In genomic region chr13:100588350-100589177, GRCh38 we compare ENCODE assay signal across 1 cellular context.
TF ChIP-seq lines count a peak whose summit lies in the region.

GGACT (minus strand) TSS chr13:100588789; CDS start chr13:100532591, 56,198 bp downstream.

TF ChIP-seq in HEK293, 187 proteins besides CTCF, POLR2A, EP300 and RAD21 (continued from another document and continues in another):
- no peak for TF ChIP-seq ZNF221 (tag by site-specific recombination; IDR thresholded peaks at IDR 0.05; ENCODE audit: borderline replicate concordance)
- TF ChIP-seq ZNF843 (tag by site-specific recombination; IDR thresholded peaks at IDR 0.05), result no peak
- 0 out of 2 replicates have a peak, but pooled peaks have one; percentile 29 for TF ChIP-seq ZFP69B (tag by site-specific recombination; IDR thresholded peaks at IDR 0.05)
- no peak for TF ChIP-seq SCRT2 (tag by site-specific recombination; IDR thresholded peaks at IDR 0.05)
- peak; percentile 60; the same call in 1 of the 2 replicates for TF ChIP-seq ZNF561 (tag by site-specific recombination; IDR thresholded peaks at IDR 0.05; ENCODE audit: borderline replicate concordance)
- no peak for TF ChIP-seq ZNF423 (tag by site-specific recombination; IDR thresholded peaks at IDR 0.05)
- TF ChIP-seq ZNF585B (tag by site-specific recombination; IDR thresholded peaks at IDR 0.05), result no peak
- TF ChIP-seq ZNF335 (tag by site-specific recombination; conservative IDR thresholded peaks at IDR 0.05), result peak; percentile 68
- TF ChIP-seq ZNF707 (tag by site-specific recombination; IDR thresholded peaks at IDR 0.05), result no peak
- 0 out of 2 replicates have a peak, but pooled peaks have one; percentile 27 for TF ChIP-seq ZNF514 (tag by site-specific recombination; IDR thresholded peaks at IDR 0.05)
- no peak for TF ChIP-seq ZNF544 (tag by site-specific recombination; IDR thresholded peaks at IDR 0.05)
- no peak for TF ChIP-seq YY1 (tag by site-specific recombination; IDR thresholded peaks at IDR 0.05)
- TF ChIP-seq ZNF18 (tag by site-specific recombination; IDR thresholded peaks at IDR 0.05), result no peak
- no peak for TF ChIP-seq ZNF426 (tag by site-specific recombination; IDR thresholded peaks at IDR 0.05)
- no peak for TF ChIP-seq SCRT1 (tag by site-specific recombination; IDR thresholded peaks at IDR 0.05; ENCODE audit: borderline replicate concordance)
- TF ChIP-seq KLF7 (tag by site-specific recombination; IDR thresholded peaks at IDR 0.05; ENCODE audit: borderline replicate concordance), result no peak
- TF ChIP-seq HOXD13 (CRISPR knock-in tag; IDR thresholded peaks at IDR 0.05; ENCODE audit: borderline replicate concordance), result no peak
- no peak for TF ChIP-seq ZNF223 (tag by site-specific recombination; IDR thresholded peaks at IDR 0.05)
- no peak for TF ChIP-seq ZNF112 (tag by site-specific recombination; IDR thresholded peaks at IDR 0.05)
- no peak for TF ChIP-seq ZNF239 (tag by site-specific recombination; IDR thresholded peaks at IDR 0.05)
- TF ChIP-seq BCL6B (tag by site-specific recombination; IDR thresholded peaks at IDR 0.05), result no peak
- TF ChIP-seq IKZF3 (tag by site-specific recombination; IDR thresholded peaks at IDR 0.05), result peak; percentile 44; the same call in 1 of the 2 replicates
- no peak for TF ChIP-seq ZNF747 (tag by site-specific recombination; IDR thresholded peaks at IDR 0.05)
- TF ChIP-seq ZNF654 (tag by site-specific recombination; IDR thresholded peaks at IDR 0.05; ENCODE audit: low read depth), result no peak
- no peak for TF ChIP-seq ZNF133 (tag by site-specific recombination; IDR thresholded peaks at IDR 0.05)
- TF ChIP-seq ZNF214 (tag by site-specific recombination; IDR thresholded peaks at IDR 0.05; ENCODE audit: borderline replicate concordance), result no peak
- TF ChIP-seq ZBTB26 (tag by site-specific recombination; optimal IDR thresholded peaks at IDR 0.05), result peak; percentile 59
- no peak for TF ChIP-seq ZNF548 (tag by site-specific recombination; IDR thresholded peaks at IDR 0.05)
- TF ChIP-seq ZSCAN30 (tag by site-specific recombination; IDR thresholded peaks at IDR 0.05), result peak; percentile 79
- TF ChIP-seq MEIS1 (CRISPR knock-in tag; IDR thresholded peaks at IDR 0.05; ENCODE audit: borderline replicate concordance), result no peak
- no peak for TF ChIP-seq TRIM28 (IDR thresholded peaks at IDR 0.05; ENCODE audit: borderline replicate concordance, low read length)
- TF ChIP-seq ZNF354C (tag by site-specific recombination; IDR thresholded peaks at IDR 0.05; ENCODE audit: borderline replicate concordance, low read depth), result no peak
- TF ChIP-seq ZNF830 (tag by site-specific recombination; IDR thresholded peaks at IDR 0.05; ENCODE audit: low read depth), result no peak
- no peak for TF ChIP-seq ZNF48 (tag by site-specific recombination; IDR thresholded peaks at IDR 0.05)
- no peak for TF ChIP-seq ZNF433 (tag by site-specific recombination; IDR thresholded peaks at IDR 0.05; ENCODE audit: low read depth)
- TF ChIP-seq REPIN1 (tag by site-specific recombination; IDR thresholded peaks at IDR 0.05; ENCODE audit: low read depth), result no peak
- TF ChIP-seq, protein P1, sequence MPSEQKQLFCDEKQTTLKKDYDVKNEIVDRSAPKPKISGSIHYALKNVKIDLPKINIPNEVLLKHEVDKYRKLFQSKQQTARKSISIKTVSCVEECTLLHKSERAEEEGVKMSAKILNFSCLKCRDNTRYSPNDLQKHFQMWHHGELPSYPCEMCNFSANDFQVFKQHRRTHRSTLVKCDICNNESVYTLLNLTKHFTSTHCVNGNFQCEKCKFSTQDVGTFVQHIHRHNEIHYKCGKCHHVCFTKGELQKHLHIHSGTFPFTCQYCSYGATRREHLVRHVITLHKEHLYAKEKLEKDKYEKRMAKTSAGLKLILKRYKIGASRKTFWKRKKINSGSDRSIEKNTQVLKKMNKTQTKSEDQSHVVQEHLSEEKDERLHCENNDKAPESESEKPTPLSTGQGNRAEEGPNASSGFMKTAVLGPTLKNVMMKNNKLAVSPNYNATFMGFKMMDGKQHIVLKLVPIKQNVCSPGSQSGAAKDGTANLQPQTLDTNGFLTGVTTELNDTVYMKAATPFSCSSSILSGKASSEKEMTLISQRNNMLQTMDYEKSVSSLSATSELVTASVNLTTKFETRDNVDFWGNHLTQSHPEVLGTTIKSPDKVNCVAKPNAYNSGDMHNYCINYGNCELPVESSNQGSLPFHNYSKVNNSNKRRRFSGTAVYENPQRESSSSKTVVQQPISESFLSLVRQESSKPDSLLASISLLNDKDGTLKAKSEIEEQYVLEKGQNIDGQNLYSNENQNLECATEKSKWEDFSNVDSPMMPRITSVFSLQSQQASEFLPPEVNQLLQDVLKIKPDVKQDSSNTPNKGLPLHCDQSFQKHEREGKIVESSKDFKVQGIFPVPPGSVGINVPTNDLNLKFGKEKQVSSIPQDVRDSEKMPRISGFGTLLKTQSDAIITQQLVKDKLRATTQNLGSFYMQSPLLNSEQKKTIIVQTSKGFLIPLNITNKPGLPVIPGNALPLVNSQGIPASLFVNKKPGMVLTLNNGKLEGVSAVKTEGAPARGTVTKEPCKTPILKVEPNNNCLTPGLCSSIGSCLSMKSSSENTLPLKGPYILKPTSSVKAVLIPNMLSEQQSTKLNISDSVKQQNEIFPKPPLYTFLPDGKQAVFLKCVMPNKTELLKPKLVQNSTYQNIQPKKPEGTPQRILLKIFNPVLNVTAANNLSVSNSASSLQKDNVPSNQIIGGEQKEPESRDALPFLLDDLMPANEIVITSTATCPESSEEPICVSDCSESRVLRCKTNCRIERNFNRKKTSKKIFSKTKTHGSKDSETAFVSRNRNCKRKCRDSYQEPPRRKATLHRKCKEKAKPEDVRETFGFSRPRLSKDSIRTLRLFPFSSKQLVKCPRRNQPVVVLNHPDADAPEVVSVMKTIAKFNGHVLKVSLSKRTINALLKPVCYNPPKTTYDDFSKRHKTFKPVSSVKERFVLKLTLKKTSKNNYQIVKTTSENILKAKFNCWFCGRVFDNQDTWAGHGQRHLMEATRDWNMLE (tag by site-specific recombination; conservative IDR thresholded peaks at IDR 0.05; ENCODE audit: low read depth), result no peak
- TF ChIP-seq ZNF623 (tag by site-specific recombination; IDR thresholded peaks at IDR 0.05), result no peak
- TF ChIP-seq, protein P2, sequence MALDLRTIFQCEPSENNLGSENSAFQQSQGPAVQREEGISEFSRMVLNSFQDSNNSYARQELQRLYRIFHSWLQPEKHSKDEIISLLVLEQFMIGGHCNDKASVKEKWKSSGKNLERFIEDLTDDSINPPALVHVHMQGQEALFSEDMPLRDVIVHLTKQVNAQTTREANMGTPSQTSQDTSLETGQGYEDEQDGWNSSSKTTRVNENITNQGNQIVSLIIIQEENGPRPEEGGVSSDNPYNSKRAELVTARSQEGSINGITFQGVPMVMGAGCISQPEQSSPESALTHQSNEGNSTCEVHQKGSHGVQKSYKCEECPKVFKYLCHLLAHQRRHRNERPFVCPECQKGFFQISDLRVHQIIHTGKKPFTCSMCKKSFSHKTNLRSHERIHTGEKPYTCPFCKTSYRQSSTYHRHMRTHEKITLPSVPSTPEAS (tag by site-specific recombination; IDR thresholded peaks at IDR 0.05), result no peak
- peak; percentile 32; the same call in 1 of the 2 replicates for TF ChIP-seq ZNF76 (tag by site-specific recombination; IDR thresholded peaks at IDR 0.05; ENCODE audit: borderline replicate concordance, low read depth)
- no peak for TF ChIP-seq ZNF211 (tag by site-specific recombination; IDR thresholded peaks at IDR 0.05; ENCODE audit: low read depth)
- TF ChIP-seq ZNF202 (tag by site-specific recombination; IDR thresholded peaks at IDR 0.05; ENCODE audit: borderline replicate concordance), result peak; percentile 92; the same call in 1 of the 2 replicates
- no peak for TF ChIP-seq ZNF26 (tag by site-specific recombination; IDR thresholded peaks at IDR 0.05)
- TF ChIP-seq, protein P3, sequence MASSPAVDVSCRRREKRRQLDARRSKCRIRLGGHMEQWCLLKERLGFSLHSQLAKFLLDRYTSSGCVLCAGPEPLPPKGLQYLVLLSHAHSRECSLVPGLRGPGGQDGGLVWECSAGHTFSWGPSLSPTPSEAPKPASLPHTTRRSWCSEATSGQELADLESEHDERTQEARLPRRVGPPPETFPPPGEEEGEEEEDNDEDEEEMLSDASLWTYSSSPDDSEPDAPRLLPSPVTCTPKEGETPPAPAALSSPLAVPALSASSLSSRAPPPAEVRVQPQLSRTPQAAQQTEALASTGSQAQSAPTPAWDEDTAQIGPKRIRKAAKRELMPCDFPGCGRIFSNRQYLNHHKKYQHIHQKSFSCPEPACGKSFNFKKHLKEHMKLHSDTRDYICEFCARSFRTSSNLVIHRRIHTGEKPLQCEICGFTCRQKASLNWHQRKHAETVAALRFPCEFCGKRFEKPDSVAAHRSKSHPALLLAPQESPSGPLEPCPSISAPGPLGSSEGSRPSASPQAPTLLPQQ (tag by site-specific recombination; IDR thresholded peaks at IDR 0.05), result 0 out of 2 replicates have a peak, but pooled peaks have one; percentile 14
- TF ChIP-seq ZNF341 (tag by site-specific recombination; IDR thresholded peaks at IDR 0.05; ENCODE audit: low read depth), result peak; percentile 47; the same call in 1 of the 2 replicates
- no peak for TF ChIP-seq ZBTB48 (tag by site-specific recombination; IDR thresholded peaks at IDR 0.05)
- TF ChIP-seq, protein P4, sequence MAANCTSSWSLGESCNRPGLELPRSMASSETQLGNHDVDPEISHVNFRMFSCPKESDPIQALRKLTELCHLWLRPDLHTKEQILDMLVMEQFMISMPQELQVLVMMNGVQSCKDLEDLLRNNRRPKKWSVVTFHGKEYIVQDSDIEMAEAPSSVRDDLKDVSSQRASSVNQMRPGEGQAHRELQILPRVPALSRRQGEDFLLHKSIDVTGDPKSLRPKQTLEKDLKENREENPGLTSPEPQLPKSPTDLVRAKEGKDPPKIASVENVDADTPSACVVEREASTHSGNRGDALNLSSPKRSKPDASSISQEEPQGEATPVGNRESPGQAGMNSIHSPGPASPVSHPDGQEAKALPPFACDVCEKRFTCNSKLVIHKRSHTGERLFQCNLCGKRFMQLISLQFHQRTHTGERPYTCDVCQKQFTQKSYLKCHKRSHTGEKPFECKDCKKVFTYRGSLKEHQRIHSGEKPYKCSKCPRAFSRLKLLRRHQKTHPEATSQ (tag by site-specific recombination; IDR thresholded peaks at IDR 0.05), result no peak
- TF ChIP-seq ZNF138 (tag by site-specific recombination; IDR thresholded peaks at IDR 0.05; ENCODE audit: borderline replicate concordance), result no peak
- TF ChIP-seq, protein P5, sequence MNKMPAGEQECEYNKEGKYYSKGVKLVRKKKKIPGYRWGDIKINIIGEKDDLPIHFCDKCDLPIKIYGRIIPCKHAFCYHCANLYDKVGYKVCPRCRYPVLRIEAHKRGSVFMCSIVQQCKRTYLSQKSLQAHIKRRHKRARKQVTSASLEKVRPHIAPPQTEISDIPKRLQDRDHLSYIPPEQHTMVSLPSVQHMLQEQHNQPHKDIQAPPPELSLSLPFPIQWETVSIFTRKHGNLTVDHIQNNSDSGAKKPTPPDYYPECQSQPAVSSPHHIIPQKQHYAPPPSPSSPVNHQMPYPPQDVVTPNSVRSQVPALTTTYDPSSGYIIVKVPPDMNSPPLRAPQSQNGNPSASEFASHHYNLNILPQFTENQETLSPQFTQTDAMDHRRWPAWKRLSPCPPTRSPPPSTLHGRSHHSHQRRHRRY (tag by site-specific recombination; IDR thresholded peaks at IDR 0.05), result no peak
- TF ChIP-seq ZSCAN18 (tag by site-specific recombination; IDR thresholded peaks at IDR 0.05), result no peak
